Comparison of ENCODE assay signal across 9 cellular contexts in genomic region chr1:243483084-243483845, GRCh38.
DNase-seq lines count a peak whose midpoint lies in the region; ATAC-seq, FAIRE-seq and TF ChIP-seq lines count a peak whose summit lies in the region.
"Had no signal": no experiment of that assay in that cellular context is flagged by ENCODE, and none has a peak within 500 bp of the region (broad histone marks: within the 10 kb centered on the region; RNA-seq: fewer than 3 reads in every experiment).

No MANE protein-coding gene starts in this region.

- H3K27me3 ChIP-seq in astrocyte (ENCODE audit: insufficient read depth, low read length) (no peaks in the 10 kb centered on the region), kidney epithelial cell (ENCODE audit: control insufficient read depth, insufficient read depth, low read length) (no peaks in the 10 kb centered on the region)
- H3K27me3 ChIP-seq: uterus had no signal

- H3K27ac ChIP-seq in astrocyte (ENCODE audit: low read depth, low read length) (no peak overlapping the region), substantia nigra (ENCODE audit: low read depth, low read length, poor library complexity, severe bottlenecking) (peak overlapping the region; percentile 23)
- H3K27ac ChIP-seq: uterus had no signal

- peak overlapping the region; percentile 74 for H3K9ac ChIP-seq in astrocyte (ENCODE audit: low read length)

- peak overlapping the region; percentile 90 for H3K4me2 ChIP-seq in astrocyte (ENCODE audit: low read length)

- no peaks in the 10 kb centered on the region for H3K9me3 ChIP-seq in astrocyte (ENCODE audit: insufficient read depth, low read depth, low read length)
- H3K9me3 ChIP-seq: uterus had no signal

- H3K4me3 ChIP-seq in astrocyte (ENCODE audit: insufficient read depth, low read depth, low read length) = peak overlapping the region; percentile 55
- H3K4me3 ChIP-seq in kidney epithelial cell (ENCODE audit: low read depth, low read length) = peak overlapping the region; percentile 43

- peaks cover 8% of the 10 kb centered on the region for H3K4me1 Mint-ChIP-seq in astrocyte (ENCODE audit: low read depth, unreplicated experiment)

- peaks cover 2% of the 10 kb centered on the region for H3K9me3 Mint-ChIP-seq in astrocyte (ENCODE audit: unreplicated experiment)

- H3K27ac Mint-ChIP-seq in astrocyte (ENCODE audit: unreplicated experiment) = peak overlapping the region; percentile 34

- no peaks in the 10 kb centered on the region for H3K79me2 ChIP-seq in astrocyte (ENCODE audit: insufficient read depth, low read length)

- no peaks in the 10 kb centered on the region for H3K27me3 Mint-ChIP-seq in astrocyte (ENCODE audit: low read depth, unreplicated experiment)

- H3K36me3 ChIP-seq in astrocyte (ENCODE audit: insufficient read depth, low read length) (no peaks in the 10 kb centered on the region), kidney epithelial cell (ENCODE audit: control insufficient read depth, insufficient read depth, low read length) (no peaks in the 10 kb centered on the region)
- H3K36me3 ChIP-seq: uterus had no signal

- DNase-seq in NCI-H748 (lab: John Stamatoyannopoulos, UW; ENCODE audit: unreplicated experiment) (peak; percentile 41), NCI-H748 treated with DMSO at 0.1 percent for 48 hours (lab: John Stamatoyannopoulos, UW) (no peak), astrocyte (ENCODE audit: low read depth) (no peak), kidney epithelial cell (ENCODE audit: low read depth) (no peak), substantia nigra (lab: John Stamatoyannopoulos, UW) (peak in 12 of 49 donors; percentile 18 to 87 (median 33)), NCI-H774 (lab: John Stamatoyannopoulos, UW) (no peak), NCI-H146 treated with DMSO at 0.1 percent for 48 hours (lab: John Stamatoyannopoulos, UW; ENCODE audit: unreplicated experiment) (no peak)
- DNase-seq: uterus had no signal

- ATAC-seq in GM21723 (IDR thresholded peaks at IDR 0.05; ENCODE audit: unreplicated experiment) = no peak

- TF ChIP-seq CTCF in astrocyte (IDR thresholded peaks at IDR 0.05; ENCODE audit: insufficient read depth, low read depth, low read length) (peak; percentile 17), kidney epithelial cell (IDR thresholded peaks at IDR 0.05; ENCODE audit: insufficient read depth, low read length, poor library complexity, severe bottlenecking) (peak; percentile 63)

- peaks cover 11% of the 10 kb centered on the region for H3K4me1 ChIP-seq in astrocyte (ENCODE audit: insufficient read depth, low read length)
- H3K4me1 ChIP-seq: uterus had no signal

- no peaks in the 10 kb centered on the region for H4K20me1 ChIP-seq in astrocyte (ENCODE audit: insufficient read depth, low read length)

- H3K4me3 Mint-ChIP-seq in astrocyte (ENCODE audit: unreplicated experiment) = peak overlapping the region; percentile 75

- H3K36me3 Mint-ChIP-seq in astrocyte (ENCODE audit: low read depth, unreplicated experiment) = peaks cover under 1% of the 10 kb centered on the region

- no peak for FAIRE-seq in astrocyte (lab: Jason Lieb, UNC)

- H2AFZ ChIP-seq in astrocyte (ENCODE audit: low read depth, low read length) = peak overlapping the region; percentile 63
